7 cellular contexts compared by ENCODE assay signal in genomic region chr3:179882322-179882721, GRCh38.
DNase-seq lines count a peak whose midpoint lies in the region; ATAC-seq and TF ChIP-seq lines count a peak whose summit lies in the region.

No MANE protein-coding gene starts in this region.

- H3K9me3 ChIP-seq in HUES48 (ENCODE audit: control insufficient read depth, insufficient read depth, low read length) (no peaks in the 10 kb centered on the region), BE2C (no peaks in the 10 kb centered on the region)

- ATAC-seq in GM19023 (IDR thresholded peaks at IDR 0.05; ENCODE audit: unreplicated experiment) (peak; percentile 86), GM23338 (peak; percentile 94), left lobe of liver (no peak)

- H3F3A ChIP-seq in GM23338 (replicated peaks; ENCODE audit: low read depth): no peaks in the 10 kb centered on the region

- H3K36me3 ChIP-seq in GM23338 (ENCODE audit: insufficient read depth): no peaks in the 10 kb centered on the region
- H3K36me3 ChIP-seq in HUES48 (ENCODE audit: control insufficient read depth, insufficient read depth, low read length): no peaks in the 10 kb centered on the region
- no peaks in the 10 kb centered on the region for H3K36me3 ChIP-seq in BE2C

- no peak overlapping the region for H2AFZ ChIP-seq in GM23338

- H3K27me3 Mint-ChIP-seq in GM23338 (ENCODE audit: insufficient read depth, low read depth, poor library complexity): peaks cover 2% of the 10 kb centered on the region

- no peak overlapping the region for H3K4me3 Mint-ChIP-seq in GM23338

- DNase-seq in GM23338 (ENCODE audit: low spot score) (peak; percentile 83), inferior parietal cortex (ENCODE audit: extremely low spot score) (peak; percentile 27), activated gamma-delta T cell treated with Interleukin-2 at 50 U/mL for 16 hours (no peak), BE2C (no peak), left lobe of liver (ENCODE audit: low spot score) (no peak)

- peaks cover 45% of the 10 kb centered on the region for H3K4me1 Mint-ChIP-seq in GM23338

- no peaks in the 10 kb centered on the region for H3K9me2 ChIP-seq in GM23338 (ENCODE audit: insufficient read depth)

- peaks cover 23% of the 10 kb centered on the region for H3K4me1 ChIP-seq in GM23338 (ENCODE audit: insufficient read depth)
- peaks cover 45% of the 10 kb centered on the region for H3K4me1 ChIP-seq in HUES48 (ENCODE audit: control insufficient read depth, insufficient read depth, low read length)
- H3K4me1 ChIP-seq in BE2C: no peaks in the 10 kb centered on the region

- no peaks in the 10 kb centered on the region for H4K20me1 ChIP-seq in GM23338 (replicated peaks; ENCODE audit: insufficient read depth)

- no peaks in the 10 kb centered on the region for H3K36me3 Mint-ChIP-seq in GM23338 (ENCODE audit: low read depth)

- H3K9ac ChIP-seq in HUES48 (ENCODE audit: low read depth, low read length): no peak overlapping the region

- H3K4me2 ChIP-seq in GM23338: no peak overlapping the region

- H3K27me3 ChIP-seq in GM23338 (ENCODE audit: insufficient read depth) (no peaks in the 10 kb centered on the region), HUES48 (ENCODE audit: control insufficient read depth, insufficient read depth, low read length) (no peaks in the 10 kb centered on the region), BE2C (no peaks in the 10 kb centered on the region)

- peak overlapping the region; percentile 78 for H3K27ac Mint-ChIP-seq in GM23338

- no peak for TF ChIP-seq CTCF in GM23338 (conservative IDR thresholded peaks at IDR 0.05; ENCODE audit: low read depth in 2 of 2)
- no peak for TF ChIP-seq CTCF in BE2C (IDR thresholded peaks at IDR 0.05; ENCODE audit: low read depth, low read length)

- peak overlapping the region; percentile 67; the same call in 1 of the 2 replicates for H3K27ac ChIP-seq in GM23338 (ENCODE audit: low read depth)
- H3K27ac ChIP-seq in HUES48 (ENCODE audit: low read depth, low read length): peak overlapping the region; percentile 85

- H3K9me3 Mint-ChIP-seq in GM23338: no peaks in the 10 kb centered on the region

- H3K4me3 ChIP-seq in GM23338 (no peak overlapping the region), HUES48 (ENCODE audit: low read depth, low read length) (no peak overlapping the region), BE2C (ENCODE audit: low read depth, low read length) (no peak overlapping the region)

- no peaks in the 10 kb centered on the region for H3K79me2 ChIP-seq in GM23338 (replicated peaks; ENCODE audit: insufficient read depth)

TF ChIP-seq in GM23338, 12 proteins besides CTCF, POLR2A, EP300 and RAD21:
- TF ChIP-seq ZNF462 (CRISPR knock-in tag; IDR thresholded peaks at IDR 0.05) (0 out of 2 replicates have a peak, but pooled peaks have one; percentile 17), REST (IDR thresholded peaks at IDR 0.05; ENCODE audit: unreplicated experiment) (no peak), EZH2 (IDR thresholded peaks at IDR 0.05; ENCODE audit: low read depth, unreplicated experiment) (no peak), NANOG (IDR thresholded peaks at IDR 0.05; ENCODE audit: borderline replicate concordance) (peak; percentile 29; the same call in 1 of the 2 replicates)

Comparison
In these comparisons a context has a peak if more than half of its experiments do, and no peak if none do; other contexts are left out.
1. DNase-seq: peak in GM23338 (single experiment) and inferior parietal cortex (single experiment); none in activated gamma-delta T cell treated with Interleukin-2 at 50 U/mL for 16 hours (single experiment), BE2C (single experiment) and left lobe of liver (single experiment).